18 cellular contexts compared by ENCODE assay signal in genomic region chr2:216989335-216990129, GRCh38.
A peak's percentile ranks its signal among the peaks of the same experiment; 100 is the strongest.
DNase-seq lines count a peak whose midpoint lies in the region; ATAC-seq and TF ChIP-seq lines count a peak whose summit lies in the region.
"Had no signal": no experiment of that assay in that cellular context is flagged by ENCODE, and none has a peak within 500 bp of the region (broad histone marks: within the 10 kb centered on the region; RNA-seq: fewer than 3 reads in every experiment).

No MANE protein-coding gene starts in this region.

- no peak overlapping the region for H3K27ac ChIP-seq in endodermal cell (ENCODE audit: low read depth, low read length)
- H3K27ac ChIP-seq: 22Rv1, thyroid gland had no signal

- H3K27me3 Mint-ChIP-seq in endodermal cell (ENCODE audit: insufficient read depth), result peaks cover 23% of the 10 kb centered on the region

- peaks cover 17% of the 10 kb centered on the region for H3K4me1 Mint-ChIP-seq in endodermal cell
- H3K4me1 Mint-ChIP-seq: activated naive CD8-positive, alpha-beta T cell treated with anti-CD3 and anti-CD28 coated beads, Interleukin-2, amount 50 U/mL, for 24 hours; memory B cell had no signal

- H3K9ac ChIP-seq in endodermal cell (ENCODE audit: extremely low read depth, low read length, poor library complexity, severe bottlenecking), result no peak overlapping the region

- H3K9me3 ChIP-seq in endodermal cell (ENCODE audit: control insufficient read depth, low read length), result no peaks in the 10 kb centered on the region
- H3K9me3 ChIP-seq: thyroid gland had no signal

- H3K4me3 ChIP-seq in NB4 (ENCODE audit: low read depth, low read length) (no peak overlapping the region), endodermal cell (ENCODE audit: low read length) (no peak overlapping the region)
- H3K4me3 ChIP-seq: thyroid gland had no signal

- H3K9me3 Mint-ChIP-seq in endodermal cell, result no peaks in the 10 kb centered on the region
- H3K9me3 Mint-ChIP-seq: activated naive CD8-positive, alpha-beta T cell treated with anti-CD3 and anti-CD28 coated beads, Interleukin-2, amount 50 U/mL, for 24 hours had no signal

- no peak for TF ChIP-seq POLR2A in NB4 (IDR thresholded peaks at IDR 0.05; ENCODE audit: extremely low read depth, insufficient read length)

- H3K27ac Mint-ChIP-seq in endodermal cell, result no peak overlapping the region
- H3K27ac Mint-ChIP-seq: activated naive CD8-positive, alpha-beta T cell treated with anti-CD3 and anti-CD28 coated beads, Interleukin-2, amount 50 U/mL, for 24 hours; memory B cell had no signal

- no peaks in the 10 kb centered on the region for H3K36me3 ChIP-seq in endodermal cell (ENCODE audit: control insufficient read depth, insufficient read depth, low read length)
- H3K36me3 ChIP-seq: thyroid gland had no signal

- H3K27me3 ChIP-seq in endodermal cell (ENCODE audit: control insufficient read depth, insufficient read depth, low read length, poor library complexity, severe bottlenecking), result no peaks in the 10 kb centered on the region
- H3K27me3 ChIP-seq: thyroid gland had no signal

- WGBS in endodermal cell (ENCODE audit: insufficient coverage in 1 of 2, insufficient read length in 1 of 2), 2 experiments, result 93 to 97% methylated on average over 3 to 5 of the region's 5 CpGs

- H3K36me3 Mint-ChIP-seq in endodermal cell (ENCODE audit: low read depth), result no peaks in the 10 kb centered on the region
- H3K36me3 Mint-ChIP-seq: memory B cell had no signal

- DNase-seq in DMS53 (lab: John Stamatoyannopoulos, UW), result peak; percentile 4
- no peak for DNase-seq in DMS53 treated with DMSO at 0.1 percent for 48 hours (lab: John Stamatoyannopoulos, UW; ENCODE audit: unreplicated experiment)
- DNase-seq in NB4 (ENCODE audit: low read depth), result peak; percentile 20
- no peak for DNase-seq in endodermal cell
- peak; percentile 12 for DNase-seq in midbrain (lab: John Stamatoyannopoulos, UW)
- no peak for DNase-seq in T-helper 2 cell
- no peak for DNase-seq in UCSD-AML1 (lab: John Stamatoyannopoulos, UW; ENCODE audit: unreplicated experiment)
- DNase-seq: activated naive CD8-positive, alpha-beta T cell treated with anti-CD3 and anti-CD28 coated beads, Interleukin-2, amount 50 U/mL, for 24 hours; effector memory CD4-positive, alpha-beta T cell; GOT3; hippocampal formation; NCI-H1417; NCI-H446 treated with DMSO at 0.1 percent for 48 hours; stimulated activated CD4-positive, alpha-beta T cell treated with anti-CD3 and anti-CD28 coated beads, Interleukin-12 subunit alpha, Interleukin-12 subunit beta, amount 100 ng/mL, for 4 hours; thyroid gland had no signal

- TF ChIP-seq CTCF in NB4 (IDR thresholded peaks at IDR 0.05; ENCODE audit: low read depth, low read length), result no peak
- peak; percentile 41 for TF ChIP-seq CTCF in endodermal cell (conservative IDR thresholded peaks at IDR 0.05)

- ATAC-seq in GM21526 (IDR thresholded peaks at IDR 0.05; ENCODE audit: low FRiP score, unreplicated experiment), result no peak
- ATAC-seq: activated naive CD8-positive, alpha-beta T cell treated with anti-CD3 and anti-CD28 coated beads, Interleukin-2, amount 50 U/mL, for 24 hours had no signal

- peaks cover 6% of the 10 kb centered on the region for H3K4me1 ChIP-seq in endodermal cell (ENCODE audit: control insufficient read depth, insufficient read depth, low read length)

- no peak overlapping the region for H3K4me3 Mint-ChIP-seq in endodermal cell
- H3K4me3 Mint-ChIP-seq: activated naive CD8-positive, alpha-beta T cell treated with anti-CD3 and anti-CD28 coated beads, Interleukin-2, amount 50 U/mL, for 24 hours; memory B cell had no signal

Comparison
In these comparisons a context has a peak if more than half of its experiments do, and no peak if none do; other contexts are left out.
1. DNase-seq: peak in DMS53 (single experiment), NB4 (single experiment) and midbrain (single experiment); none in DMS53 treated with DMSO at 0.1 percent for 48 hours (single experiment), endodermal cell (single experiment), T-helper 2 cell (0 of 5) and UCSD-AML1 (single experiment).